Comparison of ENCODE assay signal across 22 cellular contexts in genomic region chr15:71874245-71874644, GRCh38.
"Had no signal": no experiment of that assay in that cellular context is flagged by ENCODE, and none has a peak within 500 bp of the region (broad histone marks: within the 10 kb centered on the region; RNA-seq: fewer than 3 reads in every experiment).

No MANE protein-coding gene starts in this region.

- H3K27ac ChIP-seq: adrenal gland, cardiac muscle cell, gastrocnemius medialis, heart left ventricle, prostate gland, upper lobe of right lung, VCaP had no signal

- H3K4me3 Mint-ChIP-seq: activated CD4-positive, alpha-beta memory T cell treated with anti-CD3 and anti-CD28 coated beads, Interleukin-2, amount 10 ng/mL, durations not matched to agents 7 days and 5 days; activated naive CD4-positive, alpha-beta T cell treated with anti-CD3 and anti-CD28 coated beads, Interleukin-2, amount 50 U/mL, for 24 hours; activated T-cell treated with anti-CD3 and anti-CD28 coated beads, Interleukin-2, amount 50 U/mL, for 24 hours; immature natural killer cell; nephron; stimulated activated naive CD8-positive, alpha-beta T cell treated with anti-CD3 and anti-CD28 coated beads, Interleukin-15, amount 100 ng/mL, for 72 hours had no signal

- H3K27ac Mint-ChIP-seq: activated CD4-positive, alpha-beta memory T cell treated with anti-CD3 and anti-CD28 coated beads, Interleukin-2, amount 10 ng/mL, durations not matched to agents 7 days and 5 days; activated naive CD4-positive, alpha-beta T cell treated with anti-CD3 and anti-CD28 coated beads, Interleukin-2, amount 50 U/mL, for 24 hours; activated T-cell treated with anti-CD3 and anti-CD28 coated beads, Interleukin-2, amount 50 U/mL, for 24 hours; immature natural killer cell; nephron; stimulated activated naive CD8-positive, alpha-beta T cell treated with anti-CD3 and anti-CD28 coated beads, Interleukin-15, amount 100 ng/mL, for 72 hours had no signal

- H3K4me1 ChIP-seq: adrenal gland, gastrocnemius medialis, heart left ventricle, prostate gland, upper lobe of right lung had no signal

- FAIRE-seq: small intestine had no signal

- H3K9me3 Mint-ChIP-seq: activated CD4-positive, alpha-beta memory T cell treated with anti-CD3 and anti-CD28 coated beads, Interleukin-2, amount 10 ng/mL, durations not matched to agents 7 days and 5 days; activated naive CD4-positive, alpha-beta T cell treated with anti-CD3 and anti-CD28 coated beads, Interleukin-2, amount 50 U/mL, for 24 hours; activated T-cell treated with anti-CD3 and anti-CD28 coated beads, Interleukin-2, amount 50 U/mL, for 24 hours; immature natural killer cell; nephron; stimulated activated naive CD8-positive, alpha-beta T cell treated with anti-CD3 and anti-CD28 coated beads, Interleukin-15, amount 100 ng/mL, for 72 hours had no signal

- DNase-seq: activated CD4-positive, alpha-beta memory T cell treated with anti-CD3 and anti-CD28 coated beads, Interleukin-2, amount 10 ng/mL, durations not matched to agents 7 days and 5 days; activated CD4-positive, alpha-beta T cell treated with anti-CD3 and anti-CD28 coated beads for 1 hour; activated effector memory CD4-positive, alpha-beta T cell treated with anti-CD3 and anti-CD28 coated beads, Interleukin-2, amount 50 U/mL, for 16 hours; activated T-cell treated with anti-CD3 and anti-CD28 coated beads, Interleukin-2, amount 50 U/mL, for 24 hours; adrenal gland; erythroblast; gastrocnemius medialis; heart left ventricle; immature natural killer cell; mesendoderm; occipital lobe; right cardiac atrium; small intestine; stimulated activated CD4-positive, alpha-beta T cell treated with anti-CD3 and anti-CD28 coated beads, Interleukin-4, amount 100 ng/mL, for 4 hours; stimulated activated CD8-positive, alpha-beta memory T cell treated with anti-CD3 and anti-CD28 coated beads, Interleukin-4, amount 100 ng/mL, for 48 hours; stimulated activated naive CD8-positive, alpha-beta T cell treated with anti-CD3 and anti-CD28 coated beads, Interleukin-15, amount 100 ng/mL, for 72 hours; upper lobe of right lung had no signal

- H3K27me3 Mint-ChIP-seq: activated CD4-positive, alpha-beta memory T cell treated with anti-CD3 and anti-CD28 coated beads, Interleukin-2, amount 10 ng/mL, durations not matched to agents 7 days and 5 days; activated naive CD4-positive, alpha-beta T cell treated with anti-CD3 and anti-CD28 coated beads, Interleukin-2, amount 50 U/mL, for 24 hours; activated T-cell treated with anti-CD3 and anti-CD28 coated beads, Interleukin-2, amount 50 U/mL, for 24 hours; stimulated activated naive CD8-positive, alpha-beta T cell treated with anti-CD3 and anti-CD28 coated beads, Interleukin-15, amount 100 ng/mL, for 72 hours had no signal

- ATAC-seq: gastrocnemius medialis; heart left ventricle; right cardiac atrium; stimulated activated naive CD8-positive, alpha-beta T cell treated with anti-CD3 and anti-CD28 coated beads, Interleukin-15, amount 100 ng/mL, for 72 hours; upper lobe of right lung had no signal

- H3K9me3 ChIP-seq: adrenal gland, gastrocnemius medialis, heart left ventricle, prostate gland, upper lobe of right lung had no signal

- H3K4me3 ChIP-seq: adrenal gland, cardiac muscle cell, gastrocnemius medialis, heart left ventricle, prostate gland, upper lobe of right lung had no signal

- H3K4me1 Mint-ChIP-seq: activated CD4-positive, alpha-beta memory T cell treated with anti-CD3 and anti-CD28 coated beads, Interleukin-2, amount 10 ng/mL, durations not matched to agents 7 days and 5 days; activated naive CD4-positive, alpha-beta T cell treated with anti-CD3 and anti-CD28 coated beads, Interleukin-2, amount 50 U/mL, for 24 hours; immature natural killer cell; stimulated activated naive CD8-positive, alpha-beta T cell treated with anti-CD3 and anti-CD28 coated beads, Interleukin-15, amount 100 ng/mL, for 72 hours had no signal
